In genomic region chr22:32531228-32531627, GRCh38 we compare ENCODE assay signal across 13 cellular contexts. TPM values are rescaled to one million over a fixed set of nuclear protein-coding genes. Genes with fewer than 3 reads are reported as not detected.
DNase-seq lines count a peak whose midpoint lies in the region; ATAC-seq and TF ChIP-seq lines count a peak whose summit lies in the region.
"Had no signal": no experiment of that assay in that cellular context is flagged by ENCODE, and none has a peak within 500 bp of the region (broad histone marks: within the 10 kb centered on the region; RNA-seq: fewer than 3 reads in every experiment).

No MANE protein-coding gene starts in this region.

- 54 to 69% methylated on average over 7 of the region's 7 CpGs for WGBS in esophagus squamous epithelium, 2 donors
- WGBS in lung, 2 donors, result 58 to 76% methylated on average over 7 of the region's 7 CpGs

- H3K9ac ChIP-seq in BLaER1 treated with 17β-estradiol and CSF1 and Interleukin-3, amounts not matched to agents 10 nM and 100 nM, result peak overlapping the region in 2 of 11 experiments; percentile 3 to 8; a peak in 1 of 22 replicates
- H3K9ac ChIP-seq in skeletal muscle tissue (ENCODE audit: low read depth in 1 of 3, low read length in 3 of 3), result peak overlapping the region in 1 of 3 donors; percentile 33

- peak overlapping the region in 6 of 11 experiments; percentile 3 to 43 (median 16); a peak in 7 of 22 replicates for H3K4me2 ChIP-seq in BLaER1 treated with 17β-estradiol and CSF1 and Interleukin-3, amounts not matched to agents 10 nM and 100 nM

- peaks cover 0 to 5% (median 0%) of the 10 kb centered on the region in 11 experiments; a peak in 2 of 22 replicates for H4K20me1 ChIP-seq in BLaER1 treated with 17β-estradiol and CSF1 and Interleukin-3, amounts not matched to agents 10 nM and 100 nM

- no peaks in the 10 kb centered on the region for H3K27me3 ChIP-seq in BLaER1 treated with 17β-estradiol and CSF1 and Interleukin-3, amounts not matched to agents 10 nM and 100 nM
- H3K27me3 ChIP-seq in esophagus squamous epithelium (peaks cover 0 to 4% (median 0%) of the 10 kb centered on the region in 4 donors), lung (ENCODE audit: control insufficient read depth, insufficient read depth) (no peaks in the 10 kb centered on the region), skeletal muscle tissue (ENCODE audit: control insufficient read depth in 3 of 3, insufficient read depth in 3 of 3, low read length in 3 of 3) (peaks cover 0 to 41% (median 8%) of the 10 kb centered on the region in 3 donors)

- peaks cover 0 to 33% (median 10%) of the 10 kb centered on the region in 10 experiments; a peak in 12 of 20 replicates for H3K4me1 ChIP-seq in BLaER1 treated with 17β-estradiol and CSF1 and Interleukin-3, amounts not matched to agents 10 nM and 100 nM
- H3K4me1 ChIP-seq in esophagus squamous epithelium (peaks cover 16 to 61% (median 36%) of the 10 kb centered on the region in 3 donors), lung (ENCODE audit: control insufficient read depth in 2 of 2, insufficient read depth in 2 of 2, low read length in 2 of 2) (peaks cover 2 to 26% of the 10 kb centered on the region in 2 donors), skeletal muscle tissue (ENCODE audit: control insufficient read depth in 3 of 3, insufficient read depth in 3 of 3, low read length in 3 of 3) (peaks cover 35 to 42% (median 41%) of the 10 kb centered on the region in 3 donors)

- H3K4me3 ChIP-seq in BLaER1 treated with 17β-estradiol and CSF1 and Interleukin-3, amounts not matched to agents 10 nM and 100 nM, result no peak overlapping the region
- H3K4me3 ChIP-seq in esophagus squamous epithelium (no peak overlapping the region), lung (no peak overlapping the region), skeletal muscle tissue (ENCODE audit: low read length in 3 of 3) (no peak overlapping the region)

- H3K9me3 ChIP-seq in BLaER1 treated with 17β-estradiol and CSF1 and Interleukin-3, amounts not matched to agents 10 nM and 100 nM (replicated peaks in 1 of 11), result no peaks in the 10 kb centered on the region
- H3K9me3 ChIP-seq in esophagus squamous epithelium, result no peaks in the 10 kb centered on the region
- H3K9me3 ChIP-seq in lung (ENCODE audit: control insufficient read depth in 2 of 2, insufficient read depth in 1 of 2, low read length in 1 of 2), result no peaks in the 10 kb centered on the region
- no peaks in the 10 kb centered on the region for H3K9me3 ChIP-seq in skeletal muscle tissue (ENCODE audit: control insufficient read depth in 3 of 3, low read length in 3 of 3)

- no peaks in the 10 kb centered on the region for H3K36me3 ChIP-seq in BLaER1 treated with 17β-estradiol and CSF1 and Interleukin-3, amounts not matched to agents 10 nM and 100 nM
- no peaks in the 10 kb centered on the region for H3K36me3 ChIP-seq in esophagus squamous epithelium
- H3K36me3 ChIP-seq in lung (ENCODE audit: control insufficient read depth in 2 of 2, insufficient read depth in 2 of 2, low read length in 2 of 2), result no peaks in the 10 kb centered on the region
- H3K36me3 ChIP-seq in skeletal muscle tissue (ENCODE audit: control insufficient read depth in 3 of 3, insufficient read depth in 3 of 3, low read length in 3 of 3), result no peaks in the 10 kb centered on the region
- H3K36me3 ChIP-seq: WERI-Rb-1 had no signal

- no peak overlapping the region for H3K27ac ChIP-seq in BLaER1 treated with 17β-estradiol and CSF1 and Interleukin-3, amounts not matched to agents 10 nM and 100 nM
- H3K27ac ChIP-seq in esophagus squamous epithelium (peak overlapping the region in 3 of 4 donors; percentile 68 to 75 (median 68)), lung (ENCODE audit: low read depth in 1 of 2, low read length in 1 of 2) (peak overlapping the region; percentile 30 to 63), skeletal muscle tissue (ENCODE audit: low read depth, low read length) (peak overlapping the region; percentile 82)
- H3K27ac ChIP-seq: WERI-Rb-1 had no signal

- DNase-seq in esophagus squamous epithelium (lab: John Stamatoyannopoulos, UW) (no peak), lung (ENCODE audit: low spot score) (no peak), NCI-H82 (lab: John Stamatoyannopoulos, UW) (no peak), ecto neural progenitor cell (ENCODE audit: low spot score) (no peak)
- DNase-seq: activated naive CD4-positive, alpha-beta T cell treated with anti-CD3 and anti-CD28 coated beads, Interleukin-2, amount 50 U/mL, for 16 hours; cerebellar nuclear complex; DMS 273 treated with DMSO at 0.1 percent for 48 hours; NCI-H1105 had no signal

- TF ChIP-seq POLR2A in esophagus squamous epithelium (IDR thresholded peaks at IDR 0.05), result no peak

- TF ChIP-seq CTCF in esophagus squamous epithelium (IDR thresholded peaks at IDR 0.05), result no peak
- TF ChIP-seq CTCF in lung (IDR thresholded peaks at IDR 0.05; ENCODE audit: control extremely low read depth, extremely low read depth), result no peak

- ATAC-seq in lung (ENCODE audit: insufficient read depth, low FRiP score) (no peak), HG02678 (IDR thresholded peaks at IDR 0.05; ENCODE audit: unreplicated experiment) (no peak), HG02884 (IDR thresholded peaks at IDR 0.05; ENCODE audit: unreplicated experiment) (no peak)

- intact Hi-C loops in esophagus squamous epithelium (cut with DNase I), result loop anchor here (5.0 kb wide), 1 partner anchor 266 kb away; no protein-coding TSS in a partner anchor

RNA-seq across cellular contexts. Expression of gene FBXO7, which starts 56.6 kb away (rescaled TPM):
- total RNA-seq in esophagus squamous epithelium (10 to 100 TPM; 31.8 to 67.1 (median 49.6) TPM), lung (100 to 1,000 TPM in 1 of 2 donors, 10 to 100 TPM in 1; 84.3 to 117 TPM), skeletal muscle tissue (60.5 TPM)
- polyA plus RNA-seq in lung, result 10 to 100 TPM; 48.8 to 59.9 TPM

Comparison
In these comparisons a context has a peak if more than half of its experiments do, and no peak if none do; other contexts are left out.
1. H3K27ac ChIP-seq: peak in esophagus squamous epithelium (3 of 4), lung (2 of 2) and skeletal muscle tissue (single experiment); none in BLaER1 treated with 17β-estradiol and CSF1 and Interleukin-3, amounts not matched to agents 10 nM and 100 nM (0 of 11).